Comparison of ENCODE assay signal across 1 cellular context in the genomic region with DNA sequence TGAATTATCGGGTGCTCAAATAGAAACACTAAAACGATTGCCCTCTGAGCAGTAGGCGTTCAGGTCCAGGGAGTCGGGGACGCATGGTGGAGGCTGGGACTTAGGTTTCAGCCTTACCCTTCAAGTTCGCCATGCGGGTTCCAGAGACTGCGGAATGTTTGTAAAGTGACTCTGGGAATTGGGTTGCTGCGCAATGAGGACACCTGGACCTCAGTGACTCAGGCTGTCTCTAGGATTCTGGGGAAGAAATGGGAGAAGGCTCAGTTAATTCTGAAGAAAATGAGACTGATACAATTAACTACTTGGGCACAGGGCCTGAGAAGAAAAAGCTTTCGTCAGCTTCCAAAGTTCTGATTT.
TF ChIP-seq lines count a peak whose summit lies in the region.

No MANE protein-coding gene starts in this region.

TF ChIP-seq in GM23338, 12 proteins besides CTCF, POLR2A, EP300 and RAD21 (continued from another document):
- TF ChIP-seq, protein P1, sequence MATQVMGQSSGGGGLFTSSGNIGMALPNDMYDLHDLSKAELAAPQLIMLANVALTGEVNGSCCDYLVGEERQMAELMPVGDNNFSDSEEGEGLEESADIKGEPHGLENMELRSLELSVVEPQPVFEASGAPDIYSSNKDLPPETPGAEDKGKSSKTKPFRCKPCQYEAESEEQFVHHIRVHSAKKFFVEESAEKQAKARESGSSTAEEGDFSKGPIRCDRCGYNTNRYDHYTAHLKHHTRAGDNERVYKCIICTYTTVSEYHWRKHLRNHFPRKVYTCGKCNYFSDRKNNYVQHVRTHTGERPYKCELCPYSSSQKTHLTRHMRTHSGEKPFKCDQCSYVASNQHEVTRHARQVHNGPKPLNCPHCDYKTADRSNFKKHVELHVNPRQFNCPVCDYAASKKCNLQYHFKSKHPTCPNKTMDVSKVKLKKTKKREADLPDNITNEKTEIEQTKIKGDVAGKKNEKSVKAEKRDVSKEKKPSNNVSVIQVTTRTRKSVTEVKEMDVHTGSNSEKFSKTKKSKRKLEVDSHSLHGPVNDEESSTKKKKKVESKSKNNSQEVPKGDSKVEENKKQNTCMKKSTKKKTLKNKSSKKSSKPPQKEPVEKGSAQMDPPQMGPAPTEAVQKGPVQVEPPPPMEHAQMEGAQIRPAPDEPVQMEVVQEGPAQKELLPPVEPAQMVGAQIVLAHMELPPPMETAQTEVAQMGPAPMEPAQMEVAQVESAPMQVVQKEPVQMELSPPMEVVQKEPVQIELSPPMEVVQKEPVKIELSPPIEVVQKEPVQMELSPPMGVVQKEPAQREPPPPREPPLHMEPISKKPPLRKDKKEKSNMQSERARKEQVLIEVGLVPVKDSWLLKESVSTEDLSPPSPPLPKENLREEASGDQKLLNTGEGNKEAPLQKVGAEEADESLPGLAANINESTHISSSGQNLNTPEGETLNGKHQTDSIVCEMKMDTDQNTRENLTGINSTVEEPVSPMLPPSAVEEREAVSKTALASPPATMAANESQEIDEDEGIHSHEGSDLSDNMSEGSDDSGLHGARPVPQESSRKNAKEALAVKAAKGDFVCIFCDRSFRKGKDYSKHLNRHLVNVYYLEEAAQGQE (IDR thresholded peaks at IDR 0.05; ENCODE audit: unreplicated experiment) = no peak
- no peak for TF ChIP-seq EZH2phosphoT487 (IDR thresholded peaks at IDR 0.05; ENCODE audit: unreplicated experiment)
- TF ChIP-seq EZH2 (IDR thresholded peaks at IDR 0.05; ENCODE audit: low read depth, unreplicated experiment) = no peak
- no peak for TF ChIP-seq JUNB (IDR thresholded peaks at IDR 0.05; ENCODE audit: unreplicated experiment)
